In the genomic region with DNA sequence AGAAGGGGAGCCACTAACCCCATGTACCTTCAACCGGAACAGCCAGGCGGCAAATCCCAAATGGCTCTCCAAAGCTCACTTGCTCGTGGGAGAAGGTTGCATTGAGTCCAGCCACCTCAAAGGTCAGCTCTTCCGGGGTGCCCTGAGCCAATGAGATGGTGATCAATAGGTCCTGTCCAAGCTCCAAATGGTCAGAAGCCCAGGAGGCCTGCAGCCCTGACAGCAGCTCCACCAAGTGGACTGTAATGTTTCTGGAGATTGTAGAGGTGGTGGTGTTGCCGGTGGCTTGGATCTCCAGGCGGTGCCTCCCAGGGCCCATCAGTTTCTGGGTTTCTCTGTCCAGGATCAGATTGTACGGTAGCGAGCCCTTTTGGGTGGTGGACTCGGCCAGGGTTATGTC, we compare ENCODE assay signal across 12 cellular contexts. TPM values are rescaled to one million over a fixed set of nuclear protein-coding genes. Genes with fewer than 3 reads are reported as not detected.
DNase-seq lines count a peak whose midpoint lies in the region; ATAC-seq, FAIRE-seq and TF ChIP-seq lines count a peak whose summit lies in the region.
"Had no signal": no experiment of that assay in that cellular context is flagged by ENCODE, and none has a peak within 500 bp of the region (broad histone marks: within the 10 kb centered on the region; RNA-seq: fewer than 3 reads in every experiment).

No MANE protein-coding gene starts in this region.

- no peaks in the 10 kb centered on the region for H3K36me3 ChIP-seq in smooth muscle cell (ENCODE audit: low read depth)

- ATAC-seq in SK-N-SH treated with all-trans-retinoic acid at 6 μM for 48 hours (peak; percentile 66), GM18498 (IDR thresholded peaks at IDR 0.05; ENCODE audit: unreplicated experiment) (no peak)
- ATAC-seq: mucosa of descending colon had no signal

- 76% methylated on average over 9 of the region's 9 CpGs for WGBS in smooth muscle cell (ENCODE audit: low lambda C conversion rate)

- FAIRE-seq in D721Med (lab: Jason Lieb, UNC) = no peak
- FAIRE-seq: TTC549 had no signal

- no peak overlapping the region for H3K27ac ChIP-seq in smooth muscle cell (ENCODE audit: low read depth)

- H3K4me2 ChIP-seq in smooth muscle cell = no peak overlapping the region

- H3K4me1 Mint-ChIP-seq in activated CD4-positive, alpha-beta memory T cell treated with anti-CD3 and anti-CD28 coated beads, Interleukin-2, amount 10 ng/mL, durations not matched to agents 7 days and 5 days = no peaks in the 10 kb centered on the region

- CTCF ChIA-PET in activated CD4-positive, alpha-beta memory T cell treated with anti-CD3 and anti-CD28 coated beads, Interleukin-2, amount 10 ng/mL, durations not matched to agents 7 days and 5 days (lab: Charles Lee) = no interaction called here

- H3K79me2 ChIP-seq in smooth muscle cell (ENCODE audit: low read depth) = no peaks in the 10 kb centered on the region

- DNase-seq in GM13977 (ENCODE audit: low spot score) = no peak
- DNase-seq in fibroblast of peridontal ligament (ENCODE audit: extremely low read depth) = peak; percentile 12
- no peak for DNase-seq in smooth muscle cell (lab: John Stamatoyannopoulos, UW; ENCODE audit: unreplicated experiment)
- no peak for DNase-seq in activated CD4-positive, alpha-beta memory T cell treated with anti-CD3 and anti-CD28 coated beads, Interleukin-2, amount 10 ng/mL, durations not matched to agents 7 days and 5 days
- DNase-seq in D721Med (ENCODE audit: insufficient read length, low spot score) = no peak
- DNase-seq: effector CD4-positive, alpha-beta T cell; mucosa of descending colon had no signal

- in situ Hi-C loops in GM13977 (cut with MboI; ENCODE audit: low pct_unique_long_range_greater_than_20kb, low sequenced_read_pairs, unreplicated experiment) = no loop called here

- H3F3A ChIP-seq in smooth muscle cell (ENCODE audit: low read depth) = no peaks in the 10 kb centered on the region

- H3K4me1 ChIP-seq in smooth muscle cell (ENCODE audit: low read depth) = no peaks in the 10 kb centered on the region

- POLR2A ChIA-PET in activated CD4-positive, alpha-beta memory T cell treated with anti-CD3 and anti-CD28 coated beads, Interleukin-2, amount 10 ng/mL, durations not matched to agents 7 days and 5 days (lab: Charles Lee) = no interaction called here

- no peak overlapping the region for H3K4me3 Mint-ChIP-seq in activated CD4-positive, alpha-beta memory T cell treated with anti-CD3 and anti-CD28 coated beads, Interleukin-2, amount 10 ng/mL, durations not matched to agents 7 days and 5 days

- H3K9me3 ChIP-seq in smooth muscle cell (replicated peaks; ENCODE audit: low read depth) = no peaks in the 10 kb centered on the region
- H3K9me3 ChIP-seq: mucosa of descending colon had no signal

- no peaks in the 10 kb centered on the region for H3K36me3 Mint-ChIP-seq in activated CD4-positive, alpha-beta memory T cell treated with anti-CD3 and anti-CD28 coated beads, Interleukin-2, amount 10 ng/mL, durations not matched to agents 7 days and 5 days (ENCODE audit: low read depth)

- H3K27ac Mint-ChIP-seq in activated CD4-positive, alpha-beta memory T cell treated with anti-CD3 and anti-CD28 coated beads, Interleukin-2, amount 10 ng/mL, durations not matched to agents 7 days and 5 days = no peak overlapping the region

- H4K20me1 ChIP-seq in smooth muscle cell (ENCODE audit: low read depth) = no peaks in the 10 kb centered on the region

- no peak overlapping the region for H2AFZ ChIP-seq in smooth muscle cell (ENCODE audit: low read depth)

- peak; percentile 19 for TF ChIP-seq CTCF in GM13977 (IDR thresholded peaks at IDR 0.05; ENCODE audit: extremely low read depth, insufficient read depth, missing control alignments)
- TF ChIP-seq CTCF in smooth muscle cell (IDR thresholded peaks at IDR 0.05; ENCODE audit: borderline replicate concordance, insufficient read depth, poor library complexity, severe bottlenecking) = peak; percentile 8
- no peak for TF ChIP-seq CTCF in D721Med (IDR thresholded peaks at IDR 0.05; ENCODE audit: insufficient read depth, missing control alignments)

- H3K27me3 ChIP-seq in smooth muscle cell (ENCODE audit: low read depth) = no peaks in the 10 kb centered on the region

- H3K4me3 ChIP-seq in smooth muscle cell = no peak overlapping the region
- H3K4me3 ChIP-seq: mucosa of descending colon had no signal

- H3K9ac ChIP-seq in smooth muscle cell (ENCODE audit: low read depth) = no peak overlapping the region

- no peaks in the 10 kb centered on the region for H3K9me3 Mint-ChIP-seq in activated CD4-positive, alpha-beta memory T cell treated with anti-CD3 and anti-CD28 coated beads, Interleukin-2, amount 10 ng/mL, durations not matched to agents 7 days and 5 days

- no peaks in the 10 kb centered on the region for H3K27me3 Mint-ChIP-seq in activated CD4-positive, alpha-beta memory T cell treated with anti-CD3 and anti-CD28 coated beads, Interleukin-2, amount 10 ng/mL, durations not matched to agents 7 days and 5 days

TF ChIP-seq in SK-N-SH treated with all-trans-retinoic acid at 6 μM for 48 hours, 23 proteins besides CTCF, POLR2A, EP300 and RAD21:
- TF ChIP-seq OSR1 (CRISPR knock-in tag; IDR thresholded peaks at IDR 0.05) (no peak), RARB (CRISPR knock-in tag; IDR thresholded peaks at IDR 0.05) (no peak), ESRRG (CRISPR knock-in tag; IDR thresholded peaks at IDR 0.05) (no peak), ZNF70 (CRISPR knock-in tag; IDR thresholded peaks at IDR 0.05) (no peak), ZFP3 (CRISPR knock-in tag; IDR thresholded peaks at IDR 0.05) (no peak), BACH2 (CRISPR knock-in tag; IDR thresholded peaks at IDR 0.05; ENCODE audit: borderline replicate concordance) (no peak), ZNF565 (CRISPR knock-in tag; conservative IDR thresholded peaks at IDR 0.05; ENCODE audit: low read depth) (no peak), ZNF8 (CRISPR knock-in tag; IDR thresholded peaks at IDR 0.05) (no peak), SNAI2 (CRISPR knock-in tag; IDR thresholded peaks at IDR 0.05) (no peak), ZFP30 (CRISPR knock-in tag; IDR thresholded peaks at IDR 0.05) (no peak), TOX (CRISPR knock-in tag; IDR thresholded peaks at IDR 0.05; ENCODE audit: borderline replicate concordance) (no peak)
- TF ChIP-seq, protein P1, sequence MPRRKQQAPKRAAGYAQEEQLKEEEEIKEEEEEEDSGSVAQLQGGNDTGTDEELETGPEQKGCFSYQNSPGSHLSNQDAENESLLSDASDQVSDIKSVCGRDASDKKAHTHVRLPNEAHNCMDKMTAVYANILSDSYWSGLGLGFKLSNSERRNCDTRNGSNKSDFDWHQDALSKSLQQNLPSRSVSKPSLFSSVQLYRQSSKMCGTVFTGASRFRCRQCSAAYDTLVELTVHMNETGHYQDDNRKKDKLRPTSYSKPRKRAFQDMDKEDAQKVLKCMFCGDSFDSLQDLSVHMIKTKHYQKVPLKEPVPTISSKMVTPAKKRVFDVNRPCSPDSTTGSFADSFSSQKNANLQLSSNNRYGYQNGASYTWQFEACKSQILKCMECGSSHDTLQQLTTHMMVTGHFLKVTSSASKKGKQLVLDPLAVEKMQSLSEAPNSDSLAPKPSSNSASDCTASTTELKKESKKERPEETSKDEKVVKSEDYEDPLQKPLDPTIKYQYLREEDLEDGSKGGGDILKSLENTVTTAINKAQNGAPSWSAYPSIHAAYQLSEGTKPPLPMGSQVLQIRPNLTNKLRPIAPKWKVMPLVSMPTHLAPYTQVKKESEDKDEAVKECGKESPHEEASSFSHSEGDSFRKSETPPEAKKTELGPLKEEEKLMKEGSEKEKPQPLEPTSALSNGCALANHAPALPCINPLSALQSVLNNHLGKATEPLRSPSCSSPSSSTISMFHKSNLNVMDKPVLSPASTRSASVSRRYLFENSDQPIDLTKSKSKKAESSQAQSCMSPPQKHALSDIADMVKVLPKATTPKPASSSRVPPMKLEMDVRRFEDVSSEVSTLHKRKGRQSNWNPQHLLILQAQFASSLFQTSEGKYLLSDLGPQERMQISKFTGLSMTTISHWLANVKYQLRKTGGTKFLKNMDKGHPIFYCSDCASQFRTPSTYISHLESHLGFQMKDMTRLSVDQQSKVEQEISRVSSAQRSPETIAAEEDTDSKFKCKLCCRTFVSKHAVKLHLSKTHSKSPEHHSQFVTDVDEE (CRISPR knock-in tag; IDR thresholded peaks at IDR 0.05) = no peak
- TF ChIP-seq, protein P2, sequence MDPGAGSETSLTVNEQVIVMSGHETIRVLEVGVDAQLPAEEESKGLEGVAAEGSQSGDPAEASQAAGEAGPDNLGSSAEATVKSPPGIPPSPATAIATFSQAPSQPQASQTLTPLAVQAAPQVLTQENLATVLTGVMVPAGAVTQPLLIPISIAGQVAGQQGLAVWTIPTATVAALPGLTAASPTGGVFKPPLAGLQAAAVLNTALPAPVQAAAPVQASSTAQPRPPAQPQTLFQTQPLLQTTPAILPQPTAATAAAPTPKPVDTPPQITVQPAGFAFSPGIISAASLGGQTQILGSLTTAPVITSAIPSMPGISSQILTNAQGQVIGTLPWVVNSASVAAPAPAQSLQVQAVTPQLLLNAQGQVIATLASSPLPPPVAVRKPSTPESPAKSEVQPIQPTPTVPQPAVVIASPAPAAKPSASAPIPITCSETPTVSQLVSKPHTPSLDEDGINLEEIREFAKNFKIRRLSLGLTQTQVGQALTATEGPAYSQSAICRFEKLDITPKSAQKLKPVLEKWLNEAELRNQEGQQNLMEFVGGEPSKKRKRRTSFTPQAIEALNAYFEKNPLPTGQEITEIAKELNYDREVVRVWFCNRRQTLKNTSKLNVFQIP (CRISPR knock-in tag; IDR thresholded peaks at IDR 0.05; ENCODE audit: borderline replicate concordance, low read depth) = no peak

RNA-seq across cellular contexts. Expression of a gene that starts 39.9 kb away (rescaled TPM):
- not detected in 2 replicates for total RNA-seq in smooth muscle cell
- polyA plus RNA-seq in smooth muscle cell = not detected in 2 replicates
- total RNA-seq in activated CD4-positive, alpha-beta memory T cell treated with anti-CD3 and anti-CD28 coated beads, Interleukin-2, amount 10 ng/mL, durations not matched to agents 7 days and 5 days = not detected
- total RNA-seq: Daoy, RPMI7951 had no signal
